Comparison of ENCODE assay signal across 27 cellular contexts in genomic region chrX:1941291-1941690, GRCh38.
"Had no signal": no experiment of that assay in that cellular context is flagged by ENCODE, and none has a peak within 500 bp of the region (broad histone marks: within the 10 kb centered on the region; RNA-seq: fewer than 3 reads in every experiment).

No MANE protein-coding gene starts in this region.

- H3K9me3 ChIP-seq: ascending aorta, breast epithelium, colonic mucosa, heart left ventricle had no signal

- H3K4me3 Mint-ChIP-seq: activated CD4-positive, alpha-beta memory T cell treated with anti-CD3 and anti-CD28 coated beads, Interleukin-2, amount 10 ng/mL, durations not matched to agents 7 days and 5 days; activated CD4-positive, alpha-beta T cell treated with anti-CD3 and anti-CD28 coated beads, Interleukin-2, amount 10 ng/mL, durations not matched to agents 7 days and 5 days; activated naive CD4-positive, alpha-beta T cell treated with anti-CD3 and anti-CD28 coated beads, Interleukin-2, amount 10 ng/mL, durations not matched to agents 7 days and 5 days; activated naive CD8-positive, alpha-beta T cell treated with anti-CD3 and anti-CD28 coated beads, Interleukin-2, amount 10 ng/mL, durations not matched to agents 7 days and 5 days; activated T-cell treated with anti-CD3 and anti-CD28 coated beads, Interleukin-2, amount 50 U/mL, for 24 hours; activated T-cell treated with anti-CD3 and anti-CD28 coated beads, Interleukin-2, amount 50 U/mL, for 72 hours; activated T-helper 17 cell treated with anti-CD3 and anti-CD28 coated beads, Interleukin-2, amount 50 U/mL, for 72 hours; brain had no signal

- H3K4me1 Mint-ChIP-seq: activated CD4-positive, alpha-beta memory T cell treated with anti-CD3 and anti-CD28 coated beads, Interleukin-2, amount 10 ng/mL, durations not matched to agents 7 days and 5 days; activated CD4-positive, alpha-beta T cell treated with anti-CD3 and anti-CD28 coated beads, Interleukin-2, amount 10 ng/mL, durations not matched to agents 7 days and 5 days; activated naive CD4-positive, alpha-beta T cell treated with anti-CD3 and anti-CD28 coated beads, Interleukin-2, amount 10 ng/mL, durations not matched to agents 7 days and 5 days; activated naive CD8-positive, alpha-beta T cell treated with anti-CD3 and anti-CD28 coated beads, Interleukin-2, amount 10 ng/mL, durations not matched to agents 7 days and 5 days; activated T-helper 17 cell treated with anti-CD3 and anti-CD28 coated beads, Interleukin-2, amount 50 U/mL, for 72 hours had no signal

- H3K27ac ChIP-seq: ascending aorta, breast epithelium, cardiac muscle cell, colonic mucosa, heart left ventricle had no signal

- H3K36me3 Mint-ChIP-seq: activated naive CD4-positive, alpha-beta T cell treated with anti-CD3 and anti-CD28 coated beads, Interleukin-2, amount 10 ng/mL, durations not matched to agents 7 days and 5 days; activated naive CD8-positive, alpha-beta T cell treated with anti-CD3 and anti-CD28 coated beads, Interleukin-2, amount 10 ng/mL, durations not matched to agents 7 days and 5 days had no signal

- ATAC-seq: activated naive CD4-positive, alpha-beta T cell treated with anti-CD3 and anti-CD28 coated beads, Interleukin-2, amount 50 U/mL, for 72 hours; activated T-cell treated with anti-CD3 and anti-CD28 coated beads, Interleukin-2, amount 50 U/mL, for 72 hours; activated T-helper 17 cell treated with anti-CD3 and anti-CD28 coated beads, Interleukin-2, amount 50 U/mL, for 72 hours; esophagus mucosa; heart left ventricle had no signal

- H3K27me3 Mint-ChIP-seq: activated CD4-positive, alpha-beta memory T cell treated with anti-CD3 and anti-CD28 coated beads, Interleukin-2, amount 10 ng/mL, durations not matched to agents 7 days and 5 days; activated CD4-positive, alpha-beta T cell treated with anti-CD3 and anti-CD28 coated beads, Interleukin-2, amount 10 ng/mL, durations not matched to agents 7 days and 5 days; activated naive CD4-positive, alpha-beta T cell treated with anti-CD3 and anti-CD28 coated beads, Interleukin-2, amount 10 ng/mL, durations not matched to agents 7 days and 5 days; activated naive CD8-positive, alpha-beta T cell treated with anti-CD3 and anti-CD28 coated beads, Interleukin-2, amount 10 ng/mL, durations not matched to agents 7 days and 5 days; activated T-cell treated with anti-CD3 and anti-CD28 coated beads, Interleukin-2, amount 50 U/mL, for 24 hours; activated T-helper 17 cell treated with anti-CD3 and anti-CD28 coated beads, Interleukin-2, amount 50 U/mL, for 72 hours had no signal

- DNase-seq: activated CD4-positive, alpha-beta memory T cell treated with anti-CD3 and anti-CD28 coated beads, Interleukin-2, amount 10 ng/mL, durations not matched to agents 7 days and 5 days; activated CD4-positive, alpha-beta T cell treated with anti-CD3 and anti-CD28 coated beads for 1 hour; activated CD4-positive, alpha-beta T cell treated with anti-CD3 and anti-CD28 coated beads for 4 hours; activated CD4-positive, alpha-beta T cell treated with anti-CD3 and anti-CD28 coated beads, Interleukin-2, amount 10 ng/mL, durations not matched to agents 7 days and 5 days; activated CD4-positive, alpha-beta T cell treated with anti-CD3 and anti-CD28 coated beads, Interleukin-2, amount 50 U/mL, for 4 hours; activated CD8-positive, alpha-beta memory T cell treated with anti-CD3 and anti-CD28 coated beads, Interleukin-2, amount 50 U/mL, for 48 hours; activated effector memory CD4-positive, alpha-beta T cell treated with anti-CD3 and anti-CD28 coated beads, Interleukin-2, amount 50 U/mL, for 16 hours; activated naive CD4-positive, alpha-beta T cell treated with anti-CD3 and anti-CD28 coated beads, Interleukin-2, amount 10 ng/mL, durations not matched to agents 7 days and 5 days; activated naive CD8-positive, alpha-beta T cell treated with anti-CD3 and anti-CD28 coated beads, Interleukin-2, amount 10 ng/mL, durations not matched to agents 7 days and 5 days; activated T-cell treated with anti-CD3 and anti-CD28 coated beads for 4 hours; activated T-cell treated with anti-CD3 and anti-CD28 coated beads, Interleukin-2, amount 50 U/mL, for 24 hours; activated T-cell treated with anti-CD3 and anti-CD28 coated beads, Interleukin-2, amount 50 U/mL, for 72 hours; central memory CD4-positive, alpha-beta T cell; cerebellar nuclear complex; colonic mucosa; effector CD8-positive, alpha-beta T cell; foreskin fibroblast; glutamatergic neuron; heart left ventricle; T-helper 2 cell had no signal

- H3K9me3 Mint-ChIP-seq: activated T-cell treated with anti-CD3 and anti-CD28 coated beads, Interleukin-2, amount 50 U/mL, for 24 hours had no signal

- H3K4me3 ChIP-seq: ascending aorta, breast epithelium, cardiac muscle cell, colonic mucosa, heart left ventricle had no signal

- H3K4me1 ChIP-seq: ascending aorta, breast epithelium, colonic mucosa, heart left ventricle had no signal

- H3K27me3 ChIP-seq: ascending aorta, breast epithelium, cardiac muscle cell, colonic mucosa, heart left ventricle had no signal

- H3K27ac Mint-ChIP-seq: activated CD4-positive, alpha-beta memory T cell treated with anti-CD3 and anti-CD28 coated beads, Interleukin-2, amount 10 ng/mL, durations not matched to agents 7 days and 5 days; activated CD4-positive, alpha-beta T cell treated with anti-CD3 and anti-CD28 coated beads, Interleukin-2, amount 10 ng/mL, durations not matched to agents 7 days and 5 days; activated naive CD4-positive, alpha-beta T cell treated with anti-CD3 and anti-CD28 coated beads, Interleukin-2, amount 10 ng/mL, durations not matched to agents 7 days and 5 days; activated naive CD4-positive, alpha-beta T cell treated with anti-CD3 and anti-CD28 coated beads, Interleukin-2, amount 50 U/mL, for 72 hours; activated naive CD8-positive, alpha-beta T cell treated with anti-CD3 and anti-CD28 coated beads, Interleukin-2, amount 10 ng/mL, durations not matched to agents 7 days and 5 days; activated T-cell treated with anti-CD3 and anti-CD28 coated beads, Interleukin-2, amount 50 U/mL, for 24 hours; activated T-cell treated with anti-CD3 and anti-CD28 coated beads, Interleukin-2, amount 50 U/mL, for 72 hours; activated T-helper 17 cell treated with anti-CD3 and anti-CD28 coated beads, Interleukin-2, amount 50 U/mL, for 72 hours had no signal

- H3K36me3 ChIP-seq: ascending aorta, breast epithelium, cardiac muscle cell, colonic mucosa, heart left ventricle had no signal
